ENCODE assay signal across 4 cellular contexts in genomic region chr16:63331111-63331510, GRCh38.
"Had no signal": no experiment of that assay in that cellular context is flagged by ENCODE, and none has a peak within 500 bp of the region (broad histone marks: within the 10 kb centered on the region; RNA-seq: fewer than 3 reads in every experiment).

No MANE protein-coding gene starts in this region.

- DNase-seq: IMR-90, KBM-7 had no signal

- ATAC-seq: HepG2, K562 had no signal
